20 cellular contexts compared by ENCODE assay signal in the genomic region with DNA sequence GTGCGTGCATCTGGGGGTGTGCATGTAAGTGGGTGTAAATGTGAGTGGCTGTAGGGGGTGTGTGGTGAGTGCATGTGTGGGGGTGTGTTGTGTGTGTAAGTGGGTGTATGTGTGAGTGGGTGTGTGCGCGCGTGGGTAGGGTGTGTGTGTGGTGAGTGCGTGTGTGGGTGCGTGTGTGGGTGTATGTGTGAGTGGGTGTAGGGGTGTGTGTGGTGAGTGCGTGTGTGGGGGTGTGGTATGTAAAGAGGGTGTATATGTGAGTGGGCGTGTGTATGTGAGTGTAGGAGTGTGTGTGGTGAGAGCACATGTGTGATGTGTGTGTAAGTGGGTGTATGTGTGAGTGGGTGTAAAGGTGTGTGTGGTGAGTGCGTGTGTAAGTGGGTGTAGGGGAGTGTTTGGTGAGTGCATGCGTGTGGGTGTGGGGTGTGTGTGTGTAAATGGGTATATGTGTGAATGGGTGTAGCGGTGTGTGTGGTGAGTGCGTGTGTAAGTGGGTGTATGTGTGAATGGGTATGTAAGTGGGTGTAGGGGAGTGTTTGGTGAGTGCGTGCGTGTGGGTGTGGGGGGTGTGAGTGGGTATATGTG. TPM values are rescaled to one million over a fixed set of nuclear protein-coding genes. Genes with fewer than 3 reads are reported as not detected.
A peak's percentile ranks its signal among the peaks of the same experiment; 100 is the strongest.
DNase-seq lines count a peak whose midpoint lies in the region; ATAC-seq and TF ChIP-seq lines count a peak whose summit lies in the region.
"Had no signal": no experiment of that assay in that cellular context is flagged by ENCODE, and none has a peak within 500 bp of the region (broad histone marks: within the 10 kb centered on the region; RNA-seq: fewer than 3 reads in every experiment).

No MANE protein-coding gene starts in this region.

- DNase-seq in A673 (ENCODE audit: low spot score) (no peak), GM23338 (ENCODE audit: low spot score) (no peak), trophoblast cell (no peak), lower leg skin (ENCODE audit: low spot score in 2 of 2) (no peak)
- DNase-seq: CD8-positive, alpha-beta memory T cell; NCI-H1436 treated with DMSO at 0.1 percent for 48 hours; NCI-H2029; NCI-H345; NCI-H524 treated with DMSO at 0.1 percent for 48 hours; PC-3; RPMI8226; SIG-M5 had no signal

- ATAC-seq in GM23338 = no peak
- ATAC-seq in esophagus mucosa = peak; percentile 26
- no peak for ATAC-seq in GM19463 (IDR thresholded peaks at IDR 0.05; ENCODE audit: unreplicated experiment)
- ATAC-seq in GM18909 (IDR thresholded peaks at IDR 0.05; ENCODE audit: poor library complexity, unreplicated experiment) = no peak
- ATAC-seq: A549, PC-3, SK-N-SH treated with all-trans-retinoic acid at 6 μM for 48 hours had no signal

- no peak overlapping the region for H2BK120ac ChIP-seq in trophoblast cell (ENCODE audit: insufficient read depth, low read length, poor library complexity)

- H4K20me1 ChIP-seq in GM23338 (replicated peaks; ENCODE audit: insufficient read depth) = no peaks in the 10 kb centered on the region
- H4K20me1 ChIP-seq: BLaER1 treated with 17β-estradiol and CSF1 and Interleukin-3, amounts not matched to agents 10 nM and 100 nM had no signal

- H3K14ac ChIP-seq in trophoblast cell (ENCODE audit: low read length) = no peak overlapping the region

- no peak overlapping the region for H3K23ac ChIP-seq in trophoblast cell (ENCODE audit: low read length)

- no peak overlapping the region for H3K4ac ChIP-seq in trophoblast cell (ENCODE audit: low read depth, low read length)

- H3K79me2 ChIP-seq in GM23338 (replicated peaks; ENCODE audit: insufficient read depth) = no peaks in the 10 kb centered on the region
- peaks cover 2% of the 10 kb centered on the region for H3K79me2 ChIP-seq in trophoblast cell (ENCODE audit: control insufficient read depth, insufficient read depth, low read length, poor library complexity)

- H3K27ac Mint-ChIP-seq in GM23338 = no peak overlapping the region
- H3K27ac Mint-ChIP-seq: CD8-positive, alpha-beta memory T cell had no signal

- no peak overlapping the region for H3K9ac ChIP-seq in trophoblast cell (ENCODE audit: low read length)

- peaks cover 2% of the 10 kb centered on the region for H3K27me3 Mint-ChIP-seq in GM23338 (ENCODE audit: insufficient read depth, low read depth, poor library complexity)

- no TSS peak for BruUV-seq in A673 (replicated peaks; lab: Mats Ljungman, UMichigan)

- no peaks in the 10 kb centered on the region; the same call in 2 of the 3 replicates for H3K4me1 Mint-ChIP-seq in GM23338
- H3K4me1 Mint-ChIP-seq: CD8-positive, alpha-beta memory T cell had no signal

- CTCF ChIA-PET in A673 (lab: Charles Lee) = no interaction called here

- TF ChIP-seq POLR2A in lower leg skin (IDR thresholded peaks at IDR 0.05) = no peak

- TF ChIP-seq CTCF in A673 (conservative IDR thresholded peaks at IDR 0.05; ENCODE audit: low read depth, low read length) = no peak
- no peak for TF ChIP-seq CTCF in GM23338 (conservative IDR thresholded peaks at IDR 0.05; ENCODE audit: low read depth in 2 of 2)
- TF ChIP-seq CTCF in lower leg skin (IDR thresholded peaks at IDR 0.05) = no peak

- no peak overlapping the region for H2BK5ac ChIP-seq in trophoblast cell (ENCODE audit: low read depth, low read length, poor library complexity)

- POLR2A ChIA-PET in A673 (lab: Charles Lee; ENCODE audit: low non-redundant PET) = no interaction called here

- no peak overlapping the region for H3K18ac ChIP-seq in trophoblast cell (ENCODE audit: low read length)

- H3K27ac ChIP-seq in A673 (ENCODE audit: low read depth, low read length, poor library complexity, severe bottlenecking) = peak overlapping the region; percentile 72
- H3K27ac ChIP-seq in GM23338 (ENCODE audit: low read depth) = no peak overlapping the region
- H3K27ac ChIP-seq in trophoblast cell (ENCODE audit: low read depth, low read length) = no peak overlapping the region
- H3K27ac ChIP-seq: A549 had no signal

- H3K27me3 ChIP-seq in A673 (replicated peaks; ENCODE audit: insufficient read depth, low read depth, low read length, poor library complexity) (no peaks in the 10 kb centered on the region), GM23338 (ENCODE audit: insufficient read depth) (no peaks in the 10 kb centered on the region), trophoblast cell (ENCODE audit: insufficient read depth, low read length) (no peaks in the 10 kb centered on the region)
- H3K27me3 ChIP-seq: BLaER1 treated with 17β-estradiol and CSF1 and Interleukin-3, amounts not matched to agents 10 nM and 100 nM had no signal

- intact Hi-C loops in A673 (cut with micrococcal nuclease; ENCODE audit: unreplicated experiment) (no loop called here), lower leg skin (cut with DNase I; ENCODE audit: low total_unique reads) (no loop called here)

- 96% methylated on average over 13 of the region's 14 CpGs for WGBS in trophoblast cell (ENCODE audit: extremely low coverage, insufficient coverage, insufficient read length)
- WGBS in lower leg skin, 2 donors = 90 to 93% methylated on average over 14 of the region's 14 CpGs

- no peaks in the 10 kb centered on the region for H3F3A ChIP-seq in GM23338 (replicated peaks; ENCODE audit: low read depth)

- H3K4me3 Mint-ChIP-seq in GM23338 = no peak overlapping the region
- H3K4me3 Mint-ChIP-seq: CD8-positive, alpha-beta memory T cell had no signal

- no peak overlapping the region for H4K12ac ChIP-seq in trophoblast cell (ENCODE audit: low read depth, low read length)

- H3K9me3 Mint-ChIP-seq in GM23338 = no peaks in the 10 kb centered on the region
- H3K9me3 Mint-ChIP-seq: CD8-positive, alpha-beta memory T cell had no signal

- H3K36me3 ChIP-seq in A673 (ENCODE audit: insufficient read depth, low read length, poor library complexity, severe bottlenecking) (no peaks in the 10 kb centered on the region), GM23338 (ENCODE audit: insufficient read depth) (no peaks in the 10 kb centered on the region), trophoblast cell (ENCODE audit: control insufficient read depth in 1 of 2, insufficient read depth in 2 of 2, low read length in 2 of 2) (no peaks in the 10 kb centered on the region)
- H3K36me3 ChIP-seq: BLaER1 treated with 17β-estradiol and CSF1 and Interleukin-3, amounts not matched to agents 10 nM and 100 nM had no signal

- H3K4me1 ChIP-seq in A673 (ENCODE audit: insufficient read depth, low read length, poor library complexity, severe bottlenecking) = peaks cover 17% of the 10 kb centered on the region
- H3K4me1 ChIP-seq in GM23338 (ENCODE audit: insufficient read depth) = no peaks in the 10 kb centered on the region
- no peaks in the 10 kb centered on the region for H3K4me1 ChIP-seq in trophoblast cell (ENCODE audit: control insufficient read depth in 1 of 2, insufficient read depth in 2 of 2, low read length in 2 of 2)
- H3K4me1 ChIP-seq: A549 had no signal

- H3K4me3 ChIP-seq in A673 (ENCODE audit: low read depth, low read length, poor library complexity, severe bottlenecking) (no peak overlapping the region), GM23338 (no peak overlapping the region), trophoblast cell (ENCODE audit: low read depth, low read length) (peak overlapping the region; percentile 40), lower leg skin (ENCODE audit: low read depth, poor library complexity, severe bottlenecking) (no peak overlapping the region)
- H3K4me3 ChIP-seq: A549; BLaER1 treated with 17β-estradiol and CSF1 and Interleukin-3, amounts not matched to agents 10 nM and 100 nM had no signal

- no peaks in the 10 kb centered on the region for H3K9me3 ChIP-seq in A673 (ENCODE audit: low read depth, low read length, poor library complexity, severe bottlenecking)
- peaks cover 9% of the 10 kb centered on the region for H3K9me3 ChIP-seq in trophoblast cell (ENCODE audit: insufficient read depth, low read depth, low read length)
- H3K9me3 ChIP-seq: A549; BLaER1 treated with 17β-estradiol and CSF1 and Interleukin-3, amounts not matched to agents 10 nM and 100 nM had no signal

- H3K79me1 ChIP-seq in trophoblast cell (ENCODE audit: low read length) = no peaks in the 10 kb centered on the region

- no peak overlapping the region for H4K91ac ChIP-seq in trophoblast cell (ENCODE audit: low read depth, low read length)

- no peaks in the 10 kb centered on the region for H3K36me3 Mint-ChIP-seq in GM23338 (ENCODE audit: low read depth)
- H3K36me3 Mint-ChIP-seq: CD8-positive, alpha-beta memory T cell had no signal

- no peak overlapping the region for H4K8ac ChIP-seq in trophoblast cell (ENCODE audit: low read depth, low read length)

- no peaks in the 10 kb centered on the region for H3K9me2 ChIP-seq in GM23338 (ENCODE audit: insufficient read depth)

- H2AFZ ChIP-seq in GM23338 (peak overlapping the region; percentile 74; the same call in 1 of the 2 replicates), trophoblast cell (ENCODE audit: insufficient read depth, low read length, poor library complexity) (no peak overlapping the region)

- no peak overlapping the region for H2BK12ac ChIP-seq in trophoblast cell (ENCODE audit: low read length)

- H2AK5ac ChIP-seq in trophoblast cell (ENCODE audit: low read length) = no peak overlapping the region

- H3K4me2 ChIP-seq in GM23338 (no peak overlapping the region), trophoblast cell (ENCODE audit: low read length) (no peak overlapping the region)
- H3K4me2 ChIP-seq: A549 had no signal

RNA-seq across cellular contexts. Expression of gene CPN2, which starts 0.9 kb away (rescaled TPM):
- total RNA-seq in A673 (2021) (not detected in 2 replicates), esophagus mucosa (not detected), lower leg skin (under 1 TPM in 1 of 4 donors, not detected in 3; 0.10 TPM)
- 0.14 TPM in 1 of 2 replicates, not detected in the other for total RNA-seq in GM23338 (2014; rRNA removed; shearing (Covaris generic))
- 0.10 TPM in 1 of 2 replicates, not detected in the other for polyA plus RNA-seq in GM23338 (2016; fragmentation: Nextera tagmentation; extraction: Ambion mirVana)
- polyA plus RNA-seq in trophoblast cell (2013) = 0.01 TPM in 2 replicates
- total RNA-seq: CD8-positive, alpha-beta memory T cell; H4; M059J had no signal
- polyA plus RNA-seq: A549; CD8-positive, alpha-beta memory T cell had no signal

RNA-seq across cellular contexts. Expression of gene LRRC15, which starts 17.5 kb away (rescaled TPM):
- not detected in 2 replicates for total RNA-seq in A673 (2021)
- total RNA-seq in GM23338 (2014; rRNA removed; shearing (Covaris generic)) = 0.14 TPM in 1 of 2 replicates, not detected in the other
- polyA plus RNA-seq in GM23338 (2016; fragmentation: Nextera tagmentation; extraction: Ambion mirVana) = 0.05 TPM in 1 of 2 replicates, not detected in the other
- total RNA-seq in esophagus mucosa = 0.04 TPM
- 2.4 and 2.6 TPM in 2 replicates for polyA plus RNA-seq in trophoblast cell (2013)
- total RNA-seq in lower leg skin = 10 to 100 TPM in 1 of 4 donors, 1 to 10 TPM in 1, under 1 TPM in 2; 0.08 to 21.0 (median 0.63) TPM
- total RNA-seq: CD8-positive, alpha-beta memory T cell had no signal
- polyA plus RNA-seq: CD8-positive, alpha-beta memory T cell had no signal

RNA-seq across cellular contexts. Expression of gene GP5, which starts 47.0 kb away (rescaled TPM):
- 0.09 and 0.11 TPM in 2 replicates for total RNA-seq in A673 (2021)
- 0.07 and 0.12 TPM in 2 replicates for total RNA-seq in GM23338 (2014; rRNA removed; shearing (Covaris generic))
- 0.15 TPM in 1 of 2 replicates, not detected in the other for polyA plus RNA-seq in GM23338 (2016; fragmentation: Nextera tagmentation; extraction: Ambion mirVana)
- total RNA-seq in esophagus mucosa = 0.08 TPM
- polyA plus RNA-seq in trophoblast cell (2013) = 0.01 TPM in 1 of 2 replicates, not detected in the other
- under 1 TPM in 1 of 4 donors, not detected in 3; 0.06 TPM for total RNA-seq in lower leg skin
- total RNA-seq: H4, PC-3 had no signal
- polyA plus RNA-seq: A549 had no signal
